Comparison of ENCODE assay signal across 30 cellular contexts in the genomic region with DNA sequence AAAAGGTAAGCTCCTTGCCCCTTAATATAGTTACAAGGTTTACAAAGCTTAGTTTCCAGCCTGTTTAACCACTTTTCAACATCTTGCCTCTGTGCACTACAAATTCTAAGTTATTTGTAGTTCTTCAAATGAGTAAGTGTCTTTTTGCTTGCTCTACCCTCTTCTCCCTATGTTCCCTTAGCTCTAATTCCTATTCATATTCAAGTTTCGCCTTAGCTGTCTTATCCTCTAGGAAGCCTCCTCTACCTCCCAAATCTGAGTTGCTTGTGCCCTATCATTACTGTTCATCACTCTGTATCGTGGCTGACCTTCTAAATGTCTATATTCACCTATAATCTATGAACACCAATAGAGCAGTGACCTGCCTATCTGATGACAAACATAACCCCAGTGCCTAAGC. TPM values are rescaled to one million over a fixed set of nuclear protein-coding genes. Genes with fewer than 3 reads are reported as not detected.
"Had no signal": no experiment of that assay in that cellular context is flagged by ENCODE, and none has a peak within 500 bp of the region (broad histone marks: within the 10 kb centered on the region; RNA-seq: fewer than 3 reads in every experiment).

No MANE protein-coding gene starts in this region.

- H3K4me3 Mint-ChIP-seq: dendritic cell treated with granulocyte-macrophage colony-stimulating factor and Interleukin-4, amounts not matched to agents 40 ng/mL and 50 ng/mL, for 4 days; effector memory CD8-positive, alpha-beta T cell; endodermal cell; mesothelial cell of epicardium; naive B cell; naive thymus-derived CD8-positive, alpha-beta T cell had no signal

- H3K27ac ChIP-seq: epithelial cell of prostate, esophagus squamous epithelium, gastrocnemius medialis, heart right ventricle, left lung, lower lobe of right lung had no signal

- H3K27ac Mint-ChIP-seq: dendritic cell treated with granulocyte-macrophage colony-stimulating factor and Interleukin-4, amounts not matched to agents 40 ng/mL and 50 ng/mL, for 4 days; effector memory CD8-positive, alpha-beta T cell; endodermal cell; mesothelial cell of epicardium; naive B cell; naive thymus-derived CD8-positive, alpha-beta T cell had no signal

- H3K4me3 ChIP-seq: esophagus squamous epithelium, gastrocnemius medialis, heart right ventricle, left lung, lower lobe of right lung, mucosa of descending colon had no signal

- H3K4me1 Mint-ChIP-seq: naive B cell; naive thymus-derived CD8-positive, alpha-beta T cell had no signal

- FAIRE-seq: keratinocyte had no signal

- DNase-seq: cortex of kidney; effector CD8-positive, alpha-beta T cell; effector memory CD8-positive, alpha-beta T cell; endodermal cell; erythroblast; esophagus squamous epithelium; foreskin fibroblast; foreskin melanocyte; gastrocnemius medialis; glutamatergic neuron; head of caudate nucleus; heart right ventricle; hippocampal formation; left cardiac atrium; left lung; left ventricle myocardium superior; lower lobe of right lung; mesenchymal stem cell; mucosa of descending colon; naive B cell; naive thymus-derived CD8-positive, alpha-beta T cell had no signal

- H3K36me3 ChIP-seq: esophagus squamous epithelium, gastrocnemius medialis, heart right ventricle, left lung, lower lobe of right lung had no signal

- H3K27me3 Mint-ChIP-seq: dendritic cell treated with granulocyte-macrophage colony-stimulating factor and Interleukin-4, amounts not matched to agents 40 ng/mL and 50 ng/mL, for 4 days; effector memory CD8-positive, alpha-beta T cell; naive B cell; naive thymus-derived CD8-positive, alpha-beta T cell had no signal

- H3K9me3 Mint-ChIP-seq: dendritic cell treated with granulocyte-macrophage colony-stimulating factor and Interleukin-4, amounts not matched to agents 40 ng/mL and 50 ng/mL, for 4 days; endodermal cell had no signal

- H3K4me1 ChIP-seq: esophagus squamous epithelium, gastrocnemius medialis, heart right ventricle, left lung, lower lobe of right lung had no signal

- H3K36me3 Mint-ChIP-seq: naive B cell; naive thymus-derived CD8-positive, alpha-beta T cell had no signal

- ATAC-seq: effector memory CD8-positive, alpha-beta T cell; esophagus mucosa; gastrocnemius medialis; heart right ventricle; left cardiac atrium; left lung; left ventricle myocardium superior; lower lobe of right lung; mucosa of descending colon; naive thymus-derived CD8-positive, alpha-beta T cell had no signal

- H3K9me3 ChIP-seq: esophagus squamous epithelium, gastrocnemius medialis, lower lobe of right lung, mucosa of descending colon had no signal

- H3K27me3 ChIP-seq: esophagus squamous epithelium, gastrocnemius medialis, heart right ventricle, left lung had no signal

RNA-seq across cellular contexts. Expression of a gene that starts 25.3 kb away (rescaled TPM):
- total RNA-seq: dermis microvascular lymphatic vessel endothelial cell; glomerular endothelial cell; kidney epithelial cell; lung microvascular endothelial cell; naive thymus-derived CD8-positive, alpha-beta T cell had no signal
